26 cellular contexts compared by ENCODE assay signal in the genomic region with DNA sequence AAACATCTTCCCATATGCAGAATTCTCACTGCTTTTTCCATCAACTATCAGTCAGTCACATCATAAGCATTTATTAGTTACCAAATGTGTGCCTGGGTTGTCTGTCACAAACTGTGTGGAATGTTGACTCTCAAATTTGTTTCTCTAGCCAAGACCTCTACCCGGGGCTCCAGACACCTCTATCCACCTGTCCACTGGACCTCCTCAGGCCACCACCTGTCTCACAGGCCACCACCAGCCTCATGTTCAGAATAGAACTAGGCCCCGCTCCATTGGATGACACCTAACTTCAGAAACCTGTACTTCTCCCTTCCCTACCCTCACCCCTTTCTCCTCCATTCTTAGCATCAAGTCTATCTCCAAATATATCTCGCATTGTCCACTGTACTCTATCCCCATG.
"Had no signal": no experiment of that assay in that cellular context is flagged by ENCODE, and none has a peak within 500 bp of the region (broad histone marks: within the 10 kb centered on the region; RNA-seq: fewer than 3 reads in every experiment).

No MANE protein-coding gene starts in this region.

- H3K9me3 ChIP-seq: gastrocnemius medialis, mucosa of descending colon, neutrophil, right lobe of liver, uterus had no signal

- H3K4me1 ChIP-seq: uterus had no signal

- FAIRE-seq: astrocyte had no signal

- H3K4me3 Mint-ChIP-seq: activated B cell treated with CpG ODN at 0.5 μM for 24 hours; activated CD8-positive, alpha-beta T cell treated with anti-CD3 and anti-CD28 coated beads for 36 hours; activated T-cell treated with anti-CD3 and anti-CD28 coated beads, Interleukin-2, amount 50 U/mL, for 4 hours; activated T-helper 17 cell treated with anti-CD3 and anti-CD28 coated beads, Interleukin-2, amount 50 U/mL, for 72 hours; nephron; stimulated activated effector memory CD8-positive, alpha-beta T cell treated with anti-CD3 and anti-CD28 coated beads, Interleukin-12 subunit alpha, Interleukin-12 subunit beta, amount 100 ng/mL, for 72 hours; T-helper 17 cell had no signal

- DNase-seq: activated B cell treated with CpG ODN at 0.5 μM for 24 hours; activated CD4-positive, alpha-beta T cell treated with anti-CD3 and anti-CD28 coated beads, Interleukin-2, amount 50 U/mL, for 1 hour; activated CD8-positive, alpha-beta T cell treated with anti-CD3 and anti-CD28 coated beads for 36 hours; activated gamma-delta T cell treated with Interleukin-2 at 50 U/mL for 16 hours; activated naive CD4-positive, alpha-beta T cell treated with anti-CD3 and anti-CD28 coated beads, Interleukin-2, amount 50 U/mL, for 16 hours; activated T-cell treated with anti-CD3 and anti-CD28 coated beads, Interleukin-2, amount 50 U/mL, for 4 hours; amniotic stem cell; brain microvascular endothelial cell; effector CD8-positive, alpha-beta T cell; gastrocnemius medialis; glutamatergic neuron; islet precursor cell; left cardiac atrium; left ventricle myocardium superior; mucosa of descending colon; right lobe of liver; stimulated activated CD4-positive, alpha-beta T cell treated with anti-CD3 and anti-CD28 coated beads, Interleukin-4, amount 100 ng/mL, for 24 hours; T-helper 17 cell; T1000; trophoblast cell; uterus had no signal

- H3K27ac ChIP-seq: brain microvascular endothelial cell, gastrocnemius medialis, neutrophil, right lobe of liver, uterus had no signal

- H3K27me3 Mint-ChIP-seq: activated B cell treated with CpG ODN at 0.5 μM for 24 hours; activated CD8-positive, alpha-beta T cell treated with anti-CD3 and anti-CD28 coated beads for 36 hours; activated T-helper 17 cell treated with anti-CD3 and anti-CD28 coated beads, Interleukin-2, amount 50 U/mL, for 72 hours; T-helper 17 cell had no signal

- H3K27ac Mint-ChIP-seq: activated B cell treated with CpG ODN at 0.5 μM for 24 hours; activated CD8-positive, alpha-beta T cell treated with anti-CD3 and anti-CD28 coated beads for 36 hours; activated T-helper 17 cell treated with anti-CD3 and anti-CD28 coated beads, Interleukin-2, amount 50 U/mL, for 72 hours; nephron; stimulated activated effector memory CD8-positive, alpha-beta T cell treated with anti-CD3 and anti-CD28 coated beads, Interleukin-12 subunit alpha, Interleukin-12 subunit beta, amount 100 ng/mL, for 72 hours; T-helper 17 cell had no signal

- ATAC-seq: activated CD8-positive, alpha-beta T cell treated with anti-CD3 and anti-CD28 coated beads for 36 hours; gastrocnemius medialis; T-helper 17 cell had no signal

- H3K27me3 ChIP-seq: brain microvascular endothelial cell, gastrocnemius medialis, neutrophil, right lobe of liver, uterus had no signal

- H3K4me3 ChIP-seq: gastrocnemius medialis, mucosa of descending colon, right lobe of liver, uterus had no signal

- H3K36me3 ChIP-seq: brain microvascular endothelial cell, gastrocnemius medialis, neutrophil, uterus had no signal

- H3K4me1 Mint-ChIP-seq: activated B cell treated with CpG ODN at 0.5 μM for 24 hours; activated T-helper 17 cell treated with anti-CD3 and anti-CD28 coated beads, Interleukin-2, amount 50 U/mL, for 72 hours; nephron; T-helper 17 cell had no signal

- H3K9me3 Mint-ChIP-seq: activated B cell treated with CpG ODN at 0.5 μM for 24 hours; activated CD8-positive, alpha-beta T cell treated with anti-CD3 and anti-CD28 coated beads for 36 hours; activated T-cell treated with anti-CD3 and anti-CD28 coated beads, Interleukin-2, amount 50 U/mL, for 4 hours; activated T-helper 17 cell treated with anti-CD3 and anti-CD28 coated beads, Interleukin-2, amount 50 U/mL, for 72 hours; nephron; stimulated activated effector memory CD8-positive, alpha-beta T cell treated with anti-CD3 and anti-CD28 coated beads, Interleukin-12 subunit alpha, Interleukin-12 subunit beta, amount 100 ng/mL, for 72 hours had no signal
